9 cellular contexts compared by ENCODE assay signal in the genomic region with DNA sequence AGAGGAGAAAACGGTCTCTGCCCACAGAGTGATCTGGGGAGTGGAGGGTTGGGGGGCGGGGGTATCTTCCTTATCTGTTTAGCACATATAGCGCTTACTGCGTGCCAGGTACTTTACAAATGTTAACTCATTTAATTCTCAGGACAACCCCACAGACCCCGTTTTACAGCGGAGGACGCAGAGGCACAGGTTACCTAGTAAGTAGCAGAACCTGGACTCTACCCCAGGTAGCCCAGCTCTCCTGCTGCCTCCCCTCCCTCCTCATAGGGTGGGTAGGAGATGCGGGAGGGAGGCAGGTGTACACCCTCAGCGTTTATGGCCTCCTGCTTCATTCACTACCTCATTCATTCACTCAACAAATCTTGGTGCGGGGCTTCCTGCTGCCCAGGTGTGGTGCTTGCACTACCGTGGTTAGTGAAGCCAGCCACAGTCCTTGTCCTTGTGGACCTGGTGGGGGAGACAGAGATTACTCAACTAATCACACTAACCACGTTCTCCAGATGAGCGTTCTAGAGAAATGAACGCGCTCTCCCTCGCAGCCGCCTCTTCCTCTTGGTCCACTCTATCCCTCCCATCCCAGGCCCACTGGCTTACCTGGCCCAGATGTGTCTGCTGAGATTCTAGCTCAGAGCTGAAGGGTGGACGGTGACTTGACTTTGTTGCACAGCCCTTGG.
DNase-seq lines count a peak whose midpoint lies in the region; ATAC-seq, FAIRE-seq and TF ChIP-seq lines count a peak whose summit lies in the region.
"Had no signal": no experiment of that assay in that cellular context is flagged by ENCODE, and none has a peak within 500 bp of the region (broad histone marks: within the 10 kb centered on the region; RNA-seq: fewer than 3 reads in every experiment).

No MANE protein-coding gene starts in this region.

- FAIRE-seq in pancreas (lab: Jason Lieb, UNC) (no peak), GM19239 (lab: Jason Lieb, UNC) (no peak)

- peak overlapping the region; percentile 43 for H3K4me3 Mint-ChIP-seq in endodermal cell
- H3K4me3 Mint-ChIP-seq in activated CD4-positive, alpha-beta memory T cell treated with anti-CD3 and anti-CD28 coated beads for 36 hours, result no peak overlapping the region

- H3K27ac ChIP-seq in endodermal cell (ENCODE audit: low read depth, low read length) (no peak overlapping the region), pancreas (no peak overlapping the region)
- H3K27ac ChIP-seq: prostate gland had no signal

- no peak overlapping the region for H3K9ac ChIP-seq in endodermal cell (ENCODE audit: extremely low read depth, low read length, poor library complexity, severe bottlenecking)

- H3K9me3 Mint-ChIP-seq in endodermal cell, result peaks cover 8% of the 10 kb centered on the region
- H3K9me3 Mint-ChIP-seq in activated CD4-positive, alpha-beta memory T cell treated with anti-CD3 and anti-CD28 coated beads for 36 hours, result no peaks in the 10 kb centered on the region

- WGBS in endodermal cell (ENCODE audit: insufficient coverage in 1 of 2, insufficient read length in 1 of 2), 2 experiments, result 78 to 88% methylated on average over 9 to 17 of the region's 18 CpGs
- 40 to 41% methylated on average over 18 of the region's 18 CpGs for WGBS in pancreas, 2 donors

- H3K27me3 Mint-ChIP-seq in endodermal cell (ENCODE audit: insufficient read depth), result peaks cover 46% of the 10 kb centered on the region
- H3K27me3 Mint-ChIP-seq in activated CD4-positive, alpha-beta memory T cell treated with anti-CD3 and anti-CD28 coated beads for 36 hours, result no peaks in the 10 kb centered on the region

- CTCF ChIA-PET in activated CD4-positive, alpha-beta memory T cell treated with anti-CD3 and anti-CD28 coated beads for 36 hours (lab: Charles Lee), result interaction anchor here (0.6 to 9.4 kb wide), 24 partner anchors 10 to 864 kb away, joined by 3 to 103 read pairs (median 4); no protein-coding TSS in a partner anchor

- no peak overlapping the region for H3K27ac Mint-ChIP-seq in endodermal cell
- no peak overlapping the region for H3K27ac Mint-ChIP-seq in activated CD4-positive, alpha-beta memory T cell treated with anti-CD3 and anti-CD28 coated beads for 36 hours

- intact Hi-C loops in pancreas (cut with DNase I), result no loop called here
- intact Hi-C loops in activated CD4-positive, alpha-beta memory T cell treated with anti-CD3 and anti-CD28 coated beads for 36 hours (cut with micrococcal nuclease), result loop anchor here (1.0 to 10.0 kb wide), 3 partner anchors 127 to 744 kb away; no protein-coding TSS in a partner anchor

- ATAC-seq in pancreas, result peak; percentile 32 to 73 (median 70)
- ATAC-seq in GM19324 (IDR thresholded peaks at IDR 0.05; ENCODE audit: low FRiP score, unreplicated experiment), result no peak

- H3K4me3 ChIP-seq in NB4 (ENCODE audit: low read depth, low read length) (no peak overlapping the region), endodermal cell (ENCODE audit: low read length) (peak overlapping the region; percentile 71), pancreas (peak overlapping the region in 1 of 4 donors; percentile 35)

- H3K9me3 ChIP-seq in endodermal cell (ENCODE audit: control insufficient read depth, low read length) (no peaks in the 10 kb centered on the region), pancreas (no peaks in the 10 kb centered on the region)
- H3K9me3 ChIP-seq: prostate gland had no signal

- DNase-seq in NCI-H1694 treated with DMSO at 0.1 percent for 48 hours (lab: John Stamatoyannopoulos, UW) (peak; percentile 49), NCI-H1694 (lab: John Stamatoyannopoulos, UW) (no peak), NB4 (ENCODE audit: low read depth) (peak; percentile 29), endodermal cell (peak; percentile 62), pancreas (no peak), GM19239 (ENCODE audit: insufficient read length, low spot score) (no peak)
- no peak for DNase-seq in activated CD4-positive, alpha-beta memory T cell treated with anti-CD3 and anti-CD28 coated beads for 36 hours

- POLR2A ChIA-PET in activated CD4-positive, alpha-beta memory T cell treated with anti-CD3 and anti-CD28 coated beads for 36 hours (lab: Charles Lee), result no interaction called here

- H3K4me1 ChIP-seq in endodermal cell (ENCODE audit: control insufficient read depth, insufficient read depth, low read length) (peaks cover 2% of the 10 kb centered on the region), pancreas (no peaks in the 10 kb centered on the region)
- H3K4me1 ChIP-seq: prostate gland had no signal

- no peaks in the 10 kb centered on the region for H3K36me3 Mint-ChIP-seq in endodermal cell (ENCODE audit: low read depth)
- no peaks in the 10 kb centered on the region for H3K36me3 Mint-ChIP-seq in activated CD4-positive, alpha-beta memory T cell treated with anti-CD3 and anti-CD28 coated beads for 36 hours

- TF ChIP-seq CTCF in NB4 (IDR thresholded peaks at IDR 0.05; ENCODE audit: low read depth, low read length), result no peak
- peak; percentile 49 for TF ChIP-seq CTCF in endodermal cell (conservative IDR thresholded peaks at IDR 0.05)
- TF ChIP-seq CTCF in pancreas (IDR thresholded peaks at IDR 0.05), result no peak

- no peak for TF ChIP-seq POLR2A in NB4 (IDR thresholded peaks at IDR 0.05; ENCODE audit: extremely low read depth, insufficient read length)

- no peaks in the 10 kb centered on the region for H3K36me3 ChIP-seq in endodermal cell (ENCODE audit: control insufficient read depth, insufficient read depth, low read length)
- no peaks in the 10 kb centered on the region for H3K36me3 ChIP-seq in pancreas
- H3K36me3 ChIP-seq: prostate gland had no signal

- H3K27me3 ChIP-seq in endodermal cell (ENCODE audit: control insufficient read depth, insufficient read depth, low read length, poor library complexity, severe bottlenecking) (peaks cover 7% of the 10 kb centered on the region), pancreas (no peaks in the 10 kb centered on the region)

- no peaks in the 10 kb centered on the region for H3K4me1 Mint-ChIP-seq in endodermal cell
- peaks cover 2% of the 10 kb centered on the region for H3K4me1 Mint-ChIP-seq in activated CD4-positive, alpha-beta memory T cell treated with anti-CD3 and anti-CD28 coated beads for 36 hours (ENCODE audit: low read depth)

Comparison
In these comparisons a context has a peak if more than half of its experiments do, and no peak if none do; other contexts are left out.
1. DNase-seq: peak in NCI-H1694 treated with DMSO at 0.1 percent for 48 hours (single experiment), NB4 (single experiment) and endodermal cell (single experiment); none in NCI-H1694 (single experiment), pancreas (0 of 6), activated CD4-positive, alpha-beta memory T cell treated with anti-CD3 and anti-CD28 coated beads for 36 hours (single experiment) and GM19239 (single experiment).